In genomic region chr1:151593651-151594625, GRCh38 we compare ENCODE assay signal across 8 cellular contexts. TPM values are rescaled to one million over a fixed set of nuclear protein-coding genes. Genes with fewer than 3 reads are reported as not detected.
DNase-seq lines count a peak whose midpoint lies in the region; ATAC-seq and TF ChIP-seq lines count a peak whose summit lies in the region.

No MANE protein-coding gene starts in this region.

- peak; percentile 96 for TF ChIP-seq CTCF in kidney epithelial cell (IDR thresholded peaks at IDR 0.05; ENCODE audit: insufficient read depth, low read length, poor library complexity, severe bottlenecking)

- H3K27ac ChIP-seq in caudate nucleus (ENCODE audit: low read depth, low read length) = no peak overlapping the region

- ATAC-seq in GM21825 (IDR thresholded peaks at IDR 0.05; ENCODE audit: unreplicated experiment) (peak; percentile 68), GM19328 (IDR thresholded peaks at IDR 0.05; ENCODE audit: unreplicated experiment) (no peak)
- ATAC-seq in activated CD4-positive, CD25-positive, alpha-beta regulatory T cell treated with anti-CD3 and anti-CD28 coated beads, Interleukin-2, amount 50 U/mL, for 24 hours = peak; percentile 91 to 96

- H3K4me3 ChIP-seq in kidney epithelial cell (ENCODE audit: low read depth, low read length) = no peak overlapping the region

- no peaks in the 10 kb centered on the region for H3K36me3 ChIP-seq in kidney epithelial cell (ENCODE audit: control insufficient read depth, insufficient read depth, low read length)

- H3K27me3 ChIP-seq in kidney epithelial cell (ENCODE audit: control insufficient read depth, insufficient read depth, low read length) = no peaks in the 10 kb centered on the region

- DNase-seq in Ammon's horn (ENCODE audit: low spot score) = peak; percentile 72
- DNase-seq in NCI-H2107 treated with DMSO at 0.1 percent for 48 hours (lab: John Stamatoyannopoulos, UW; ENCODE audit: unreplicated experiment) = peak; percentile 73
- peak in 53 of 61 donors; percentile 6 to 82 (median 38) for DNase-seq in caudate nucleus (lab: John Stamatoyannopoulos, UW)
- DNase-seq in kidney epithelial cell (ENCODE audit: low read depth) = no peak
- peak; percentile 80 to 88 for DNase-seq in stimulated activated CD4-positive, alpha-beta T cell treated with anti-CD3 and anti-CD28 coated beads, Interleukin-2, amount 100 ng/mL, for 48 hours

RNA-seq across cellular contexts. Expression of gene SNX27, which starts 17.9 kb away (rescaled TPM):
- total RNA-seq in kidney epithelial cell = 18.1 and 18.8 TPM in 2 replicates

RNA-seq across cellular contexts. Expression of gene TUFT1, which starts 53.8 kb away (rescaled TPM):
- 69.1 and 74.4 TPM in 2 replicates for total RNA-seq in kidney epithelial cell
